ENCODE assay signal across 1 cellular context in genomic region chr1:10459185-10459584, GRCh38.
TF ChIP-seq lines count a peak whose summit lies in the region.

No MANE protein-coding gene starts in this region.

TF ChIP-seq in HCT116, 20 proteins besides CTCF, POLR2A, EP300 and RAD21 (continued from another document):
- TF ChIP-seq REST (IDR thresholded peaks at IDR 0.05; ENCODE audit: low read depth): no peak
